Comparison of ENCODE assay signal across 27 cellular contexts in the genomic region with DNA sequence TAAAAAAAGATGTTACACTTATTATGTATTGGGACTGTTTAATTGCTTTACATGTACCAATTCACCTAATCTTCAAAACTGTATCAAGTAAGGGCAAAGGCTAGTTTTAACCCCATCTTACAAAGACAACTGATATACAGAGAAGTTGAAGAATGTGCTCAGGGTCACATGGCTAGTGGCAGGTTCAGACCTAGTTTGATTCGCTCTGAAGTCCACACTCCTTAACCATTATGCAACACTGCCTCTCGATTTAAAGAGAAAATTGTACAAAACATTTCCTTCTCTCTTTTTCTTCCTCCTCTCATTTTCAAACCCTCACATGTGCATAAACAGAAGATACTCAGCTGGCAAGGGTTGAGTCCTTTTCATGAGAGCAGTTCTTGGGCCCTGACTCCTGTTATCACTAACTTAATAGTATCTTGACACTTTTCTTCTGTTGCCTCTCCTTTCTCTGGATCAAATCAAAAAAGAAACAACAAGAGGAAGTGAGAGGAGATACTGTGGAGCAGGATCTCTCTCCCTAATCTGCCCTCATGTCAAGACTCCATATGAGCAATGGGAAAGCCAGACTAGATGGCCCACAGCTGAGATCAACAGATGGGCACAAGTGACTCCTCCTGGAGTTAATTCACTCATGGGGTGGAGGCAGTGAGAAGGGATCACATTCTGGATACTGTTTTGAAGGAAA. TPM values are rescaled to one million over a fixed set of nuclear protein-coding genes. Genes with fewer than 3 reads are reported as not detected.
A peak's percentile ranks its signal among the peaks of the same experiment; 100 is the strongest.
DNase-seq lines count a peak whose midpoint lies in the region; ATAC-seq and TF ChIP-seq lines count a peak whose summit lies in the region.
"Had no signal": no experiment of that assay in that cellular context is flagged by ENCODE, and none has a peak within 500 bp of the region (broad histone marks: within the 10 kb centered on the region; RNA-seq: fewer than 3 reads in every experiment).

No MANE protein-coding gene starts in this region.

- H3K27me3 ChIP-seq in HL-60 (ENCODE audit: insufficient read depth, poor library complexity, severe bottlenecking) = no peaks in the 10 kb centered on the region
- H3K27me3 ChIP-seq: esophagus muscularis mucosa, gastrocnemius medialis had no signal

- intact Hi-C loops in CD14-positive monocyte (cut with micrococcal nuclease) = no loop called here

- H3K4me1 Mint-ChIP-seq in CD14-positive monocyte = peaks cover 48% of the 10 kb centered on the region

- H3K27ac Mint-ChIP-seq in CD14-positive monocyte = peak overlapping the region; percentile 62 to 93 (median 77)
- H3K27ac Mint-ChIP-seq: activated naive CD8-positive, alpha-beta T cell treated with anti-CD3 and anti-CD28 coated beads for 36 hours; CD4-positive, alpha-beta T cell; HFFc6 had no signal

- peaks cover 0 to 5% (median 0%) of the 10 kb centered on the region in 7 donors for H3K9me3 Mint-ChIP-seq in CD14-positive monocyte
- H3K9me3 Mint-ChIP-seq: CD4-positive, alpha-beta T cell; HFFc6 had no signal

- peak; percentile 35 for ATAC-seq in left lobe of liver
- ATAC-seq: gastrocnemius medialis had no signal

- no peak overlapping the region for H3K4me3 ChIP-seq in HL-60 (replicated peaks; ENCODE audit: insufficient read depth, low read length)
- H3K4me3 ChIP-seq: esophagus muscularis mucosa, gastrocnemius medialis, GM23248, lower lobe of right lung, smooth muscle cell, thoracic aorta had no signal

- no peaks in the 10 kb centered on the region for H3K27me3 Mint-ChIP-seq in CD14-positive monocyte (ENCODE audit: low read depth in 3 of 3)
- H3K27me3 Mint-ChIP-seq: activated naive CD8-positive, alpha-beta T cell treated with anti-CD3 and anti-CD28 coated beads for 36 hours; CD4-positive, alpha-beta T cell had no signal

- peak overlapping the region; percentile 23 for H3K27ac ChIP-seq in HL-60 (replicated peaks)
- H3K27ac ChIP-seq: esophagus muscularis mucosa, gastrocnemius medialis, GM23248, lower lobe of right lung, thoracic aorta had no signal

- H3K36me3 Mint-ChIP-seq in CD14-positive monocyte = no peaks in the 10 kb centered on the region
- H3K36me3 Mint-ChIP-seq: activated naive CD8-positive, alpha-beta T cell treated with anti-CD3 and anti-CD28 coated beads for 36 hours had no signal

- H3K4me3 Mint-ChIP-seq in CD14-positive monocyte = peak overlapping the region in 1 of 2 donors; percentile 65
- H3K4me3 Mint-ChIP-seq: activated naive CD8-positive, alpha-beta T cell treated with anti-CD3 and anti-CD28 coated beads for 36 hours; CD4-positive, alpha-beta T cell; HFFc6 had no signal

- DNase-seq in CD14-positive monocyte (ENCODE audit: low spot score) = no peak
- peak in 1 of 2 experiments; percentile 56 for DNase-seq in HL-60 (ENCODE audit: low read depth in 1 of 2, low spot score in 1 of 2)
- peak; percentile 15 for DNase-seq in OCI-M1 (lab: John Stamatoyannopoulos, UW)
- DNase-seq in left lobe of liver (ENCODE audit: low spot score) = no peak
- DNase-seq in superior temporal gyrus (ENCODE audit: extremely low spot score) = no peak
- DNase-seq in activated CD4-positive, alpha-beta T cell treated with anti-CD3 and anti-CD28 coated beads for 4 hours = no peak
- DNase-seq in iPS-NIHi7 (ENCODE audit: extremely low spot score) = no peak
- DNase-seq in activated CD4-positive, CD25-positive, alpha-beta regulatory T cell (lab: John Stamatoyannopoulos, UW) = no peak
- DNase-seq: activated CD4-positive, alpha-beta T cell treated with anti-CD3 and anti-CD28 coated beads for 1 hour; activated CD8-positive, alpha-beta memory T cell treated with anti-CD3 and anti-CD28 coated beads for 24 hours; activated naive CD8-positive, alpha-beta T cell treated with anti-CD3 and anti-CD28 coated beads for 36 hours; CD4-positive, alpha-beta T cell; DMS79; effector memory CD4-positive, alpha-beta T cell; gastrocnemius medialis; GM23248; HFFc6; islet precursor cell; lower lobe of right lung; NCI-H1694; NCI-H526; occipital lobe; stimulated activated CD4-positive, alpha-beta T cell treated with anti-CD3 and anti-CD28 coated beads, Interleukin-2, amount 100 ng/mL, for 48 hours; stimulated activated naive CD4-positive, alpha-beta T cell had no signal

- TF ChIP-seq CTCF in CD14-positive monocyte (IDR thresholded peaks at IDR 0.05) (no peak), HL-60 (IDR thresholded peaks at IDR 0.05; ENCODE audit: insufficient read depth, low read length) (no peak)

RNA-seq across cellular contexts. Expression of gene N4BP2L1, which starts 19.0 kb away (rescaled TPM):
- polyA plus RNA-seq in CD14-positive monocyte = 10 to 100 TPM; 81.5 to 82.5 TPM
- 45.9 TPM for total RNA-seq in left lobe of liver
